In the genomic region with DNA sequence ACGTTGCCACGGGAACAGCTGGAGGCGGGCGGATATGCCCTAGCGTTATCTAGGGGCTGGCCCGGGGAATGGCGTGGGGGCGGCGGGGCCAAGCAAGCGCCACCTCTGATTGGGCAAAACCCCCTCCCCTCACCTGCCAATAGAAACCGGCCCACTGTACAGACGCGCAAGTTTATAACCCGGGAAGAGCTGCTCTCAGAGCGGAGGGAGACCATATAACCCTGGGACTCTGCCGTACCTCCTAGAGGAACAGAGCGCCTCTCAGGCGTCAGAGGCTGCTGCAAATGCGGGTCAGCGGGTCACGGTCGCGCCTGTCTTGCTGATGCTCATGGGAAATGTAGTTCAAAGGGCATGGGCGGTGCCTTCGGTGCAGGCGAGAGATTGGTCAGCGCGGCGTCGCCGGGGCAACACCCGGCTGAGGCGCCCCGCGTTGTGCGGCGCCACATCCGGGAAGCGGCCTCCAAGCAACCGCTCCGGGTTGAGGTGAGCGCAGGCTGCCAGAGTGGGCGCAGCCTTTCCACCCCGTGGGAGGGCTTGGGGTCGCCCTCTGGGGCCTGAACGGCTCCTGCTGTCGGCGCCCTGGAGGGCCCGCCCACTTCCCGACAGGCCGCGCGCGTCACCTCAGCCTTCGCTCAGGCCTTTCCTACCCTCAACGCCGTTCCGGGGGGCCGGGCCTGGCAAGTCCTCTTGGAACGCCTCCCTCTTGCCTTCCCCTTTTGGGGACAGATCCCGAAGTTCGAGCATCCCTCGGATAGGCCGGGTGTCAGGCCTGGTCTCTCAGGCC, we compare ENCODE assay signal across 8 cellular contexts. TPM values are rescaled to one million over a fixed set of nuclear protein-coding genes. Genes with fewer than 3 reads are reported as not detected.
DNase-seq lines count a peak whose midpoint lies in the region; ATAC-seq lines count a peak whose summit lies in the region.

A gene (plus strand): TSS at position 639 of the 784 bp plus-strand sequence. CDS start 867 bp downstream, outside the sequence.

- peaks cover 14% of the 10 kb centered on the region for H3K4me1 ChIP-seq in effector memory CD4-positive, alpha-beta T cell (ENCODE audit: control insufficient read depth, insufficient read depth, low read length, poor library complexity, severe bottlenecking)

- H3K27ac ChIP-seq in effector memory CD4-positive, alpha-beta T cell (ENCODE audit: insufficient read depth, low read length, poor library complexity, severe bottlenecking): peak within 1 kb of the TSS; percentile 94

- H3K9me3 ChIP-seq in effector memory CD4-positive, alpha-beta T cell (ENCODE audit: control insufficient read depth, low read length): no peaks in the 10 kb centered on the region

- peak; percentile 68 for ATAC-seq in GM21360 (IDR thresholded peaks at IDR 0.05; ENCODE audit: unreplicated experiment)

- DNase-seq in COLO829 (ENCODE audit: low spot score) (peak; percentile 94), HT-29 (ENCODE audit: low spot score) (peak; percentile 99), lung microvascular endothelial cell (ENCODE audit: low read depth in 2 of 2) (peak; percentile 96)
- DNase-seq in NK-92 treated with Interleukin-12 subunit alpha and Interleukin-12 subunit beta, amount 100 ng/mL, for 24 hours (lab: John Stamatoyannopoulos, UW): peak; percentile 97
- peak; percentile 92 to 93 for DNase-seq in activated CD8-positive, alpha-beta memory T cell treated with anti-CD3 and anti-CD28 coated beads for 4 hours (ENCODE audit: low read depth in 2 of 2)
- DNase-seq in effector memory CD4-positive, alpha-beta T cell: peak; percentile 89 to 95 (median 94)
- DNase-seq in stimulated activated CD4-positive, alpha-beta T cell treated with anti-CD3 and anti-CD28 coated beads, TNF-alpha, amount 100 ng/mL, for 4 hours (ENCODE audit: low read depth in 3 of 3): peak; percentile 86 to 91 (median 90)

- H3K36me3 ChIP-seq in effector memory CD4-positive, alpha-beta T cell (ENCODE audit: control insufficient read depth, insufficient read depth, low read length): peaks cover under 1% of the 10 kb centered on the region

- peak within 1 kb of the TSS; percentile 64 for H3K4me3 ChIP-seq in effector memory CD4-positive, alpha-beta T cell (ENCODE audit: insufficient read depth, low read depth, low read length, poor library complexity, severe bottlenecking)

- H3K27me3 ChIP-seq in effector memory CD4-positive, alpha-beta T cell (replicated peaks; ENCODE audit: control insufficient read depth, insufficient read depth, low read length, poor library complexity, severe bottlenecking): no peaks in the 10 kb centered on the region

RNA-seq across cellular contexts. Expression of the gene that starts here (rescaled TPM):
- total RNA-seq in HT-29 (2014; rRNA removed; shearing (Covaris generic)): 19.2 and 22.7 TPM in 2 replicates
- 3.0 and 3.1 TPM in 2 replicates for total RNA-seq in lung microvascular endothelial cell

Comparison
In these comparisons a context has a peak if more than half of its experiments do, and no peak if none do; other contexts are left out.
1. Peak in every context shown above with its lines: DNase-seq, ATAC-seq, H3K4me3 ChIP-seq and H3K27ac ChIP-seq.